ENCODE assay signal across 11 cellular contexts in genomic region chr11:128684582-128685382, GRCh38. TPM values are rescaled to one million over a fixed set of nuclear protein-coding genes. Genes with fewer than 3 reads are reported as not detected.
DNase-seq lines count a peak whose midpoint lies in the region; ATAC-seq and TF ChIP-seq lines count a peak whose summit lies in the region.
"Had no signal": no experiment of that assay in that cellular context is flagged by ENCODE, and none has a peak within 500 bp of the region (broad histone marks: within the 10 kb centered on the region; RNA-seq: fewer than 3 reads in every experiment).

No MANE protein-coding gene starts in this region.

- TF ChIP-seq CTCF in activated CD8-positive, alpha-beta T cell treated with anti-CD3 and anti-CD28 coated beads for 36 hours (IDR thresholded peaks at IDR 0.05) = no peak

- H3K36me3 Mint-ChIP-seq in activated T-cell treated with anti-CD3 and anti-CD28 coated beads, Interleukin-2, amount 50 U/mL, for 24 hours (ENCODE audit: low read depth) = no peaks in the 10 kb centered on the region
- no peaks in the 10 kb centered on the region for H3K36me3 Mint-ChIP-seq in activated CD8-positive, alpha-beta T cell treated with anti-CD3 and anti-CD28 coated beads for 36 hours (ENCODE audit: low read depth)
- H3K36me3 Mint-ChIP-seq in stimulated activated naive B cell treated with anti-CD40 and anti-IgM and Interleukin-4, amounts not matched to agents 10 μg/mL and 1 μg/mL and 100 μg/mL, for 72 hours = no peaks in the 10 kb centered on the region

- no peak overlapping the region for H3K9ac ChIP-seq in iPS-18a (ENCODE audit: low read length)

- POLR2A ChIA-PET in activated CD8-positive, alpha-beta T cell treated with anti-CD3 and anti-CD28 coated beads for 36 hours (lab: Charles Lee) = interaction anchor here (2.6 kb wide), 1 partner anchor 11 kb away, joined by 12 read pairs; no protein-coding TSS in a partner anchor

- no peaks in the 10 kb centered on the region for H3K9me3 Mint-ChIP-seq in activated T-cell treated with anti-CD3 and anti-CD28 coated beads, Interleukin-2, amount 50 U/mL, for 24 hours
- no peaks in the 10 kb centered on the region for H3K9me3 Mint-ChIP-seq in activated CD8-positive, alpha-beta T cell treated with anti-CD3 and anti-CD28 coated beads for 36 hours
- no peaks in the 10 kb centered on the region for H3K9me3 Mint-ChIP-seq in stimulated activated naive B cell treated with anti-CD40 and anti-IgM and Interleukin-4, amounts not matched to agents 10 μg/mL and 1 μg/mL and 100 μg/mL, for 72 hours

- peaks cover 48% of the 10 kb centered on the region for H3K27me3 Mint-ChIP-seq in activated T-cell treated with anti-CD3 and anti-CD28 coated beads, Interleukin-2, amount 50 U/mL, for 24 hours
- peaks cover 29% of the 10 kb centered on the region for H3K27me3 Mint-ChIP-seq in activated CD8-positive, alpha-beta T cell treated with anti-CD3 and anti-CD28 coated beads for 36 hours
- H3K27me3 Mint-ChIP-seq in stimulated activated naive B cell treated with anti-CD40 and anti-IgM and Interleukin-4, amounts not matched to agents 10 μg/mL and 1 μg/mL and 100 μg/mL, for 72 hours = peaks cover 33 to 47% of the 10 kb centered on the region in 2 donors

- ATAC-seq in activated CD8-positive, alpha-beta T cell treated with anti-CD3 and anti-CD28 coated beads for 36 hours = no peak
- peak; percentile 20 to 26 for ATAC-seq in stimulated activated naive B cell treated with anti-CD40 and anti-IgM and Interleukin-4, amounts not matched to agents 10 μg/mL and 1 μg/mL and 100 μg/mL, for 72 hours (replicated peaks)
- ATAC-seq: K562 had no signal

- no peak overlapping the region for H3K27ac ChIP-seq in iPS-18a (ENCODE audit: low read length)

- peaks cover 44% of the 10 kb centered on the region for H3K4me1 Mint-ChIP-seq in activated T-cell treated with anti-CD3 and anti-CD28 coated beads, Interleukin-2, amount 50 U/mL, for 24 hours (ENCODE audit: low read depth)
- peaks cover 42% of the 10 kb centered on the region for H3K4me1 Mint-ChIP-seq in activated CD8-positive, alpha-beta T cell treated with anti-CD3 and anti-CD28 coated beads for 36 hours (ENCODE audit: low read depth)
- peaks cover 31 to 41% of the 10 kb centered on the region in 2 donors for H3K4me1 Mint-ChIP-seq in stimulated activated naive B cell treated with anti-CD40 and anti-IgM and Interleukin-4, amounts not matched to agents 10 μg/mL and 1 μg/mL and 100 μg/mL, for 72 hours

- H3K27me3 ChIP-seq in iPS-18a (ENCODE audit: control insufficient read depth, insufficient read depth, low read length) = peaks cover 94% of the 10 kb centered on the region

- CTCF ChIA-PET in activated CD8-positive, alpha-beta T cell treated with anti-CD3 and anti-CD28 coated beads for 36 hours (lab: Charles Lee) = interaction anchor here (0.7 to 3.1 kb wide), 8 partner anchors 13 to 91 kb away, joined by 3 to 16 read pairs (median 4); no protein-coding TSS in a partner anchor

- no peak for DNase-seq in activated T-cell treated with anti-CD3 and anti-CD28 coated beads, Interleukin-2, amount 50 U/mL, for 24 hours
- DNase-seq in activated T-cell treated with anti-CD3 and anti-CD28 coated beads, Interleukin-2, amount 50 U/mL, for 48 hours = no peak
- no peak for DNase-seq in activated CD8-positive, alpha-beta T cell treated with anti-CD3 and anti-CD28 coated beads for 36 hours
- DNase-seq in stimulated activated naive B cell treated with anti-CD40 and anti-IgM and Interleukin-4, amounts not matched to agents 10 μg/mL and 1 μg/mL and 100 μg/mL, for 72 hours = no peak
- DNase-seq in H4 (ENCODE audit: low spot score) (no peak), hippocampal formation (lab: John Stamatoyannopoulos, UW) (no peak), cortex of kidney (lab: John Stamatoyannopoulos, UW) (no peak)
- DNase-seq: effector CD8-positive, alpha-beta T cell; NCI-H510A had no signal

- H3K4me1 ChIP-seq in iPS-18a (ENCODE audit: control insufficient read depth, low read depth, low read length) = peaks cover 19% of the 10 kb centered on the region

- peaks cover 5% of the 10 kb centered on the region for H3K9me3 ChIP-seq in iPS-18a (ENCODE audit: control insufficient read depth, low read depth, low read length)

- no peak overlapping the region for H3K27ac Mint-ChIP-seq in activated T-cell treated with anti-CD3 and anti-CD28 coated beads, Interleukin-2, amount 50 U/mL, for 24 hours
- no peak overlapping the region for H3K27ac Mint-ChIP-seq in activated CD8-positive, alpha-beta T cell treated with anti-CD3 and anti-CD28 coated beads for 36 hours
- peak overlapping the region; percentile 65 for H3K27ac Mint-ChIP-seq in stimulated activated naive B cell treated with anti-CD40 and anti-IgM and Interleukin-4, amounts not matched to agents 10 μg/mL and 1 μg/mL and 100 μg/mL, for 72 hours

- no peaks in the 10 kb centered on the region for H3K36me3 ChIP-seq in iPS-18a (ENCODE audit: control insufficient read depth, low read depth, low read length)

- intact Hi-C loops in activated CD8-positive, alpha-beta T cell treated with anti-CD3 and anti-CD28 coated beads for 36 hours (cut with micrococcal nuclease) = no loop called here

- peak overlapping the region; percentile 51 for H3K4me3 ChIP-seq in iPS-18a (ENCODE audit: low read length)
- H3K4me3 ChIP-seq: K562 had no signal

- peak overlapping the region; percentile 80 for H3K4me3 Mint-ChIP-seq in activated T-cell treated with anti-CD3 and anti-CD28 coated beads, Interleukin-2, amount 50 U/mL, for 24 hours
- H3K4me3 Mint-ChIP-seq in activated CD8-positive, alpha-beta T cell treated with anti-CD3 and anti-CD28 coated beads for 36 hours = peak overlapping the region; percentile 74
- peak overlapping the region; percentile 81 to 90 for H3K4me3 Mint-ChIP-seq in stimulated activated naive B cell treated with anti-CD40 and anti-IgM and Interleukin-4, amounts not matched to agents 10 μg/mL and 1 μg/mL and 100 μg/mL, for 72 hours

RNA-seq across cellular contexts. Expression of gene FLI1, which starts 9.1 kb away (rescaled TPM):
- total RNA-seq in activated CD8-positive, alpha-beta T cell treated with anti-CD3 and anti-CD28 coated beads for 36 hours = 10 to 100 TPM; 43.8 to 47.8 TPM
- 4.6 and 4.9 TPM in 2 replicates for total RNA-seq in H4 (2014; rRNA removed; shearing (Covaris generic))
